Comparison of ENCODE assay signal across 2 cellular contexts in genomic region chr11:71628943-71629342, GRCh38. TPM values are rescaled to one million over a fixed set of nuclear protein-coding genes. Genes with fewer than 3 reads are reported as not detected.
"Had no signal": no experiment of that assay in that cellular context is flagged by ENCODE, and none has a peak within 500 bp of the region (broad histone marks: within the 10 kb centered on the region; RNA-seq: fewer than 3 reads in every experiment).

No MANE protein-coding gene starts in this region.

RNA-seq across cellular contexts. Expression of gene KRTAP5-11, which starts 46.3 kb away (rescaled TPM):
- total RNA-seq: G401, GM12878 had no signal
